In the genomic region with DNA sequence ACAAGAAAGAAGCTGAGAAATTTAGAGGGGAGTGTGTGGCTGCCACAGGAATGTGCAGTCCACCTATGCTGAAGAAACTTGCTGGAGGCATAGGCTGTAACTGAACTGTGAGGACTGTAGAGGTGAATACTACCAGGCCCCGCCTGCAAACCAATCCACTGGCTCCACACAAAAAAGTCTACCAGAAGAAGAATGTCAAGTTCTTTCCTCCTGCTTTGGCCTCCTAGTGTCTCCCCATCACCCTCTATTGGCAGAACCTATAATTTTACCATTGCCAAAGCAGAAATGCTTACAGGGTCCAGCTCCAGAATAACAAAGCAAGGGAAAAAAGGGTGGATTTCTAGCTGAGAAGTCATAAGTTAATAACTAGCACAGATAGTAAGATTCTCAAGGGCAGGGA, we compare ENCODE assay signal across 1 cellular context.
TF ChIP-seq lines count a peak whose summit lies in the region.

No MANE protein-coding gene starts in this region.

TF ChIP-seq in HepG2, 621 proteins besides CTCF, POLR2A, EP300 and RAD21 (continued from another document):
- TF ChIP-seq ZNF282 (IDR thresholded peaks at IDR 0.05; ENCODE audit: partially characterized antibody) (no peak), HIC2 (CRISPR knock-in tag; IDR thresholded peaks at IDR 0.05; ENCODE audit: low read depth) (no peak), MAF1 (CRISPR knock-in tag; IDR thresholded peaks at IDR 0.05; ENCODE audit: borderline replicate concordance) (no peak), ARNT2 (CRISPR knock-in tag; IDR thresholded peaks at IDR 0.05; ENCODE audit: low read depth) (no peak), TEAD3 (CRISPR knock-in tag; optimal IDR thresholded peaks at IDR 0.05; ENCODE audit: borderline replicate concordance) (peak; percentile 44), ZNF7 (CRISPR knock-in tag; IDR thresholded peaks at IDR 0.05) (no peak), CCDC6 (CRISPR knock-in tag; IDR thresholded peaks at IDR 0.05) (no peak), STAG1 (CRISPR knock-in tag; IDR thresholded peaks at IDR 0.05) (peak; percentile 71), NRL (CRISPR knock-in tag; IDR thresholded peaks at IDR 0.05; ENCODE audit: borderline replicate concordance) (no peak), EEA1 (CRISPR knock-in tag; IDR thresholded peaks at IDR 0.05; ENCODE audit: borderline replicate concordance) (no peak), ATRX (CRISPR knock-in tag; IDR thresholded peaks at IDR 0.05; ENCODE audit: borderline replicate concordance) (no peak), ELF1 (CRISPR knock-in tag; IDR thresholded peaks at IDR 0.05) (no peak), ZNF350 (CRISPR knock-in tag; IDR thresholded peaks at IDR 0.05; ENCODE audit: borderline replicate concordance, low read depth) (no peak), IKZF1 (IDR thresholded peaks at IDR 0.05) (no peak), MEIS1 (CRISPR knock-in tag; IDR thresholded peaks at IDR 0.05; ENCODE audit: borderline replicate concordance) (no peak), ZKSCAN1 (IDR thresholded peaks at IDR 0.05; ENCODE audit: low read length) (no peak), CCAR2 (optimal IDR thresholded peaks at IDR 0.05; ENCODE audit: low read depth, low read length) (no peak), ZNF773 (CRISPR knock-in tag; IDR thresholded peaks at IDR 0.05; ENCODE audit: borderline replicate concordance) (no peak), REPIN1 (CRISPR knock-in tag; IDR thresholded peaks at IDR 0.05; ENCODE audit: borderline replicate concordance, low read depth) (no peak), ZNF546 (CRISPR knock-in tag; conservative IDR thresholded peaks at IDR 0.05) (no peak), ISX (CRISPR knock-in tag; conservative IDR thresholded peaks at IDR 0.05) (0 out of 2 replicates have a peak, but pooled peaks have one; percentile 45), ZNF569 (CRISPR knock-in tag; IDR thresholded peaks at IDR 0.05; ENCODE audit: borderline replicate concordance) (no peak), DR1 (CRISPR knock-in tag; IDR thresholded peaks at IDR 0.05) (no peak), TRIM22 (IDR thresholded peaks at IDR 0.05) (no peak), ZNF782 (CRISPR knock-in tag; IDR thresholded peaks at IDR 0.05; ENCODE audit: borderline replicate concordance) (no peak), HOXA5 (CRISPR knock-in tag; IDR thresholded peaks at IDR 0.05) (no peak), ZNF589 (CRISPR knock-in tag; conservative IDR thresholded peaks at IDR 0.05) (no peak), PPARG (CRISPR knock-in tag; conservative IDR thresholded peaks at IDR 0.05) (no peak), BCL3 (CRISPR knock-in tag; IDR thresholded peaks at IDR 0.05) (no peak), ZNF225 (CRISPR knock-in tag; IDR thresholded peaks at IDR 0.05) (no peak), ZNF326 (CRISPR knock-in tag; IDR thresholded peaks at IDR 0.05; ENCODE audit: borderline replicate concordance) (no peak), CSRNP2 (CRISPR knock-in tag; conservative IDR thresholded peaks at IDR 0.05; ENCODE audit: low read depth) (no peak), ZMAT5 (CRISPR knock-in tag; IDR thresholded peaks at IDR 0.05; ENCODE audit: borderline replicate concordance, low read depth) (no peak), HOXA3 (CRISPR knock-in tag; IDR thresholded peaks at IDR 0.05) (no peak), RBAK (CRISPR knock-in tag; IDR thresholded peaks at IDR 0.05) (no peak), ZFP41 (CRISPR knock-in tag; IDR thresholded peaks at IDR 0.05; ENCODE audit: borderline replicate concordance) (no peak), SALL2 (CRISPR knock-in tag; IDR thresholded peaks at IDR 0.05) (no peak), NFKBIZ (CRISPR knock-in tag; IDR thresholded peaks at IDR 0.05) (no peak), NR3C1 (CRISPR knock-in tag; IDR thresholded peaks at IDR 0.05) (no peak)
- TF ChIP-seq, protein P1, sequence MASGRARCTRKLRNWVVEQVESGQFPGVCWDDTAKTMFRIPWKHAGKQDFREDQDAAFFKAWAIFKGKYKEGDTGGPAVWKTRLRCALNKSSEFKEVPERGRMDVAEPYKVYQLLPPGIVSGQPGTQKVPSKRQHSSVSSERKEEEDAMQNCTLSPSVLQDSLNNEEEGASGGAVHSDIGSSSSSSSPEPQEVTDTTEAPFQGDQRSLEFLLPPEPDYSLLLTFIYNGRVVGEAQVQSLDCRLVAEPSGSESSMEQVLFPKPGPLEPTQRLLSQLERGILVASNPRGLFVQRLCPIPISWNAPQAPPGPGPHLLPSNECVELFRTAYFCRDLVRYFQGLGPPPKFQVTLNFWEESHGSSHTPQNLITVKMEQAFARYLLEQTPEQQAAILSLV (CRISPR knock-in tag; IDR thresholded peaks at IDR 0.05; ENCODE audit: borderline replicate concordance), result no peak
- TF ChIP-seq, protein P2, sequence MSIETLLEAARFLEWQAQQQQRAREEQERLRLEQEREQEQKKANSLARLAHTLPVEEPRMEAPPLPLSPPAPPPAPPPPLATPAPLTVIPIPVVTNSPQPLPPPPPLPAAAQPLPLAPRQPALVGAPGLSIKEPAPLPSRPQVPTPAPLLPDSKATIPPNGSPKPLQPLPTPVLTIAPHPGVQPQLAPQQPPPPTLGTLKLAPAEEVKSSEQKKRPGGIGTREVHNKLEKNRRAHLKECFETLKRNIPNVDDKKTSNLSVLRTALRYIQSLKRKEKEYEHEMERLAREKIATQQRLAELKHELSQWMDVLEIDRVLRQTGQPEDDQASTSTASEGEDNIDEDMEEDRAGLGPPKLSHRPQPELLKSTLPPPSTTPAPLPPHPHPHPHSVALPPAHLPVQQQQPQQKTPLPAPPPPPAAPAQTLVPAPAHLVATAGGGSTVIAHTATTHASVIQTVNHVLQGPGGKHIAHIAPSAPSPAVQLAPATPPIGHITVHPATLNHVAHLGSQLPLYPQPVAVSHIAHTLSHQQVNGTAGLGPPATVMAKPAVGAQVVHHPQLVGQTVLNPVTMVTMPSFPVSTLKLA (IDR thresholded peaks at IDR 0.05), result no peak
- TF ChIP-seq, protein P3, sequence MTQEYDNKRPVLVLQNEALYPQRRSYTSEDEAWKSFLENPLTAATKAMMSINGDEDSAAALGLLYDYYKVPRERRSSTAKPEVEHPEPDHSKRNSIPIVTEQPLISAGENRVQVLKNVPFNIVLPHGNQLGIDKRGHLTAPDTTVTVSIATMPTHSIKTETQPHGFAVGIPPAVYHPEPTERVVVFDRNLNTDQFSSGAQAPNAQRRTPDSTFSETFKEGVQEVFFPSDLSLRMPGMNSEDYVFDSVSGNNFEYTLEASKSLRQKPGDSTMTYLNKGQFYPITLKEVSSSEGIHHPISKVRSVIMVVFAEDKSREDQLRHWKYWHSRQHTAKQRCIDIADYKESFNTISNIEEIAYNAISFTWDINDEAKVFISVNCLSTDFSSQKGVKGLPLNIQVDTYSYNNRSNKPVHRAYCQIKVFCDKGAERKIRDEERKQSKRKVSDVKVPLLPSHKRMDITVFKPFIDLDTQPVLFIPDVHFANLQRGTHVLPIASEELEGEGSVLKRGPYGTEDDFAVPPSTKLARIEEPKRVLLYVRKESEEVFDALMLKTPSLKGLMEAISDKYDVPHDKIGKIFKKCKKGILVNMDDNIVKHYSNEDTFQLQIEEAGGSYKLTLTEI (CRISPR knock-in tag; conservative IDR thresholded peaks at IDR 0.05), result no peak
